11 cellular contexts compared by ENCODE assay signal in the genomic region with DNA sequence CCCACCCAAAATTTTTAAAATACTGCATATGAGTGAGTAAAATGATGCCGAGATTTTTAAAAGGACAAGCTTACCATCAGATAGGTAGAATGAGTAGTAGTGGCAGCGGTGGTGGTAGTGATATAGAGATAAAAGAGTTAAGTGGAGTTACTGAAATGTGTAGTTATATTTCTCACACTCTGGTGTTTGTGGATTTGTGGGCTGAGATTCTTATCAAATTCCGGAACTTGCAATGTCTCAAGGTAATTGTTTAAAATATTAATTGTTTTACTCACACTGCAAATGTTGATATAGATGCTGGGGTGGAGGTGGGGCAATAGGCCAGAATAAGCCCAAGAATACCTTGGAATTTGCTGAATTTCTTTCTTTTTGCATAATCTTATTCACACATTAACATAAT. TPM values are rescaled to one million over a fixed set of nuclear protein-coding genes. Genes with fewer than 3 reads are reported as not detected.
DNase-seq lines count a peak whose midpoint lies in the region; ATAC-seq and TF ChIP-seq lines count a peak whose summit lies in the region.
"Had no signal": no experiment of that assay in that cellular context is flagged by ENCODE, and none has a peak within 500 bp of the region (broad histone marks: within the 10 kb centered on the region; RNA-seq: fewer than 3 reads in every experiment).

No MANE protein-coding gene starts in this region.

- TF ChIP-seq CTCF in natural killer cell (IDR thresholded peaks at IDR 0.05) (no peak), endodermal cell (conservative IDR thresholded peaks at IDR 0.05) (no peak)

- no peaks in the 10 kb centered on the region for H3K4me1 ChIP-seq in endodermal cell (ENCODE audit: control insufficient read depth, insufficient read depth, low read length)

- H3K9me3 Mint-ChIP-seq in natural killer cell: no peaks in the 10 kb centered on the region
- H3K9me3 Mint-ChIP-seq in endodermal cell: no peaks in the 10 kb centered on the region
- H3K9me3 Mint-ChIP-seq: mesothelial cell of epicardium; stimulated activated naive B cell treated with anti-CD40 and anti-IgM and Interleukin-4, amounts not matched to agents 10 μg/mL and 1 μg/mL and 100 μg/mL, for 72 hours had no signal

- H3K36me3 Mint-ChIP-seq in natural killer cell: no peaks in the 10 kb centered on the region
- no peaks in the 10 kb centered on the region for H3K36me3 Mint-ChIP-seq in endodermal cell (ENCODE audit: low read depth)
- H3K36me3 Mint-ChIP-seq: mesothelial cell of epicardium; stimulated activated naive B cell treated with anti-CD40 and anti-IgM and Interleukin-4, amounts not matched to agents 10 μg/mL and 1 μg/mL and 100 μg/mL, for 72 hours had no signal

- no peak overlapping the region for H3K4me3 ChIP-seq in endodermal cell (ENCODE audit: low read length)

- DNase-seq in activated CD4-positive, alpha-beta T cell treated with anti-CD3 and anti-CD28 coated beads for 48 hours: peak; percentile 45
- DNase-seq in activated CD4-positive, alpha-beta T cell treated with anti-CD3 and anti-CD28 coated beads, Interleukin-2, amount 50 U/mL, for 4 hours: no peak
- DNase-seq in OCI-M1 (lab: John Stamatoyannopoulos, UW): peak; percentile 47
- no peak for DNase-seq in natural killer cell
- no peak for DNase-seq in SHP77 (lab: John Stamatoyannopoulos, UW)
- DNase-seq in effector CD8-positive, alpha-beta T cell (lab: John Stamatoyannopoulos, UW): no peak
- DNase-seq in endodermal cell: no peak
- DNase-seq: head of caudate nucleus; stimulated activated naive B cell treated with anti-CD40 and anti-IgM and Interleukin-4, amounts not matched to agents 10 μg/mL and 1 μg/mL and 100 μg/mL, for 72 hours had no signal

- WGBS in endodermal cell (ENCODE audit: insufficient coverage in 1 of 2, insufficient read length in 1 of 2), 2 experiments: 93% methylated on average over 3 of the region's 3 CpGs; no CpG with 5 or more reads in 1 of the 2 experiments

- peak overlapping the region; percentile 90 for H3K4me3 Mint-ChIP-seq in natural killer cell
- H3K4me3 Mint-ChIP-seq in endodermal cell: no peak overlapping the region
- H3K4me3 Mint-ChIP-seq: mesothelial cell of epicardium had no signal

- ATAC-seq in HG02759 (IDR thresholded peaks at IDR 0.05; ENCODE audit: unreplicated experiment) (peak; percentile 34), natural killer cell (peak; percentile 75 to 90 (median 86))

- H3K27ac ChIP-seq in endodermal cell (ENCODE audit: low read depth, low read length): no peak overlapping the region

- intact Hi-C loops in natural killer cell (cut with micrococcal nuclease): loop anchor here (1.0 to 5.0 kb wide), 2 partner anchors 12 to 84 kb away; no protein-coding TSS in a partner anchor

- no peaks in the 10 kb centered on the region for H3K27me3 ChIP-seq in endodermal cell (ENCODE audit: control insufficient read depth, insufficient read depth, low read length, poor library complexity, severe bottlenecking)

- peaks cover 26 to 34% of the 10 kb centered on the region in 2 donors for H3K4me1 Mint-ChIP-seq in natural killer cell
- H3K4me1 Mint-ChIP-seq in endodermal cell: no peaks in the 10 kb centered on the region
- H3K4me1 Mint-ChIP-seq: mesothelial cell of epicardium had no signal

- H3K9ac ChIP-seq in endodermal cell (ENCODE audit: extremely low read depth, low read length, poor library complexity, severe bottlenecking): no peak overlapping the region

- H3K27me3 Mint-ChIP-seq in natural killer cell (ENCODE audit: low read depth in 2 of 2) (peaks cover 0 to 14% of the 10 kb centered on the region in 2 donors), endodermal cell (ENCODE audit: insufficient read depth) (no peaks in the 10 kb centered on the region)
- H3K27me3 Mint-ChIP-seq: stimulated activated naive B cell treated with anti-CD40 and anti-IgM and Interleukin-4, amounts not matched to agents 10 μg/mL and 1 μg/mL and 100 μg/mL, for 72 hours had no signal

- H3K9me3 ChIP-seq in endodermal cell (ENCODE audit: control insufficient read depth, low read length): no peaks in the 10 kb centered on the region

- H3K36me3 ChIP-seq in endodermal cell (ENCODE audit: control insufficient read depth, insufficient read depth, low read length): no peaks in the 10 kb centered on the region

- peak overlapping the region; percentile 78 to 89 for H3K27ac Mint-ChIP-seq in natural killer cell
- H3K27ac Mint-ChIP-seq in endodermal cell: no peak overlapping the region
- H3K27ac Mint-ChIP-seq: mesothelial cell of epicardium had no signal

RNA-seq across cellular contexts. Expression of gene SGMS1, which starts 12.8 kb away (rescaled TPM):
- total RNA-seq in natural killer cell (10 to 100 TPM; 24.5 to 32.7 (median 30.4) TPM), endodermal cell (10 to 100 TPM; 12.0 to 14.3 TPM)
- polyA plus RNA-seq in endodermal cell (2013, experiment 1 of 2): 8.3 TPM
- polyA plus RNA-seq in endodermal cell (2013, experiment 2 of 2): 6.9 TPM

Comparison
In these comparisons a context has a peak if more than half of its experiments do, and no peak if none do; other contexts are left out.
1. DNase-seq: peak in activated CD4-positive, alpha-beta T cell treated with anti-CD3 and anti-CD28 coated beads for 48 hours (single experiment) and OCI-M1 (single experiment); none in activated CD4-positive, alpha-beta T cell treated with anti-CD3 and anti-CD28 coated beads, Interleukin-2, amount 50 U/mL, for 4 hours (0 of 2), natural killer cell (single experiment), SHP77 (0 of 2), effector CD8-positive, alpha-beta T cell (single experiment) and endodermal cell (single experiment).